Comparison of ENCODE assay signal across 16 cellular contexts in the genomic region with DNA sequence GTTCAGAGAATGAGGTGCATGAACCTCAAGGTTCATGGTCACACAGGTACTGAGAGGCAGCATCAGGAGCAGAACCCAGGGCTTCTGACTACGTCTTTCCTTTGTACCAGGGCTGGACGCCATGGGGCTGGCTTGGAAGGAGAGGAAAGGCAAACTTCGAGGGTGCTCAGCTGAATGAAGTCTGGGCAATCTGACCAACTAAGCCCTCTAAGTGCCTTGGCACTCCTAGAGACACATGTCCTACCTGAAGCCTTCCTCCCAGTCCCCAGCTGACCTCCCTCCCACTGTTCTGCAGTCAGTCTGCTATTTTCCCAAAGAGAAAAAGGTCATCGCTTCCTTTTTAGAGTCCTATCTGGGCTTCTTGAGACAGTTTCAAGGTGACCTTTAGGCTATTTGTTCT. TPM values are rescaled to one million over a fixed set of nuclear protein-coding genes. Genes with fewer than 3 reads are reported as not detected.
A peak's percentile ranks its signal among the peaks of the same experiment; 100 is the strongest.
DNase-seq lines count a peak whose midpoint lies in the region; ATAC-seq and TF ChIP-seq lines count a peak whose summit lies in the region.
"Had no signal": no experiment of that assay in that cellular context is flagged by ENCODE, and none has a peak within 500 bp of the region (broad histone marks: within the 10 kb centered on the region; RNA-seq: fewer than 3 reads in every experiment).

No MANE protein-coding gene starts in this region.

- peak overlapping the region; percentile 28 for H3K27ac Mint-ChIP-seq in CD8-positive, alpha-beta T cell
- peak overlapping the region; percentile 45 for H3K27ac Mint-ChIP-seq in memory B cell
- peak overlapping the region; percentile 58 for H3K27ac Mint-ChIP-seq in stimulated activated effector memory CD8-positive, alpha-beta T cell treated with anti-CD3 and anti-CD28 coated beads, Interleukin-12 subunit alpha, Interleukin-12 subunit beta, amount 100 ng/mL, for 72 hours
- H3K27ac Mint-ChIP-seq: activated CD8-positive, alpha-beta T cell treated with anti-CD3 and anti-CD28 coated beads, Interleukin-2, amount 10 ng/mL, durations not matched to agents 7 days and 5 days; activated T-helper 1 cell treated with anti-CD3 and anti-CD28 coated beads, Interleukin-12 subunit alpha, Interleukin-12 subunit beta, Interleukin-2, Interleukin-4 antibody, amounts not matched to agents 30 ng/mL and 10 ng/mL and 1 ng/mL, durations not matched to agents 14 hours and 24 hours and 36 hours had no signal

- no peak for ATAC-seq in CD8-positive, alpha-beta T cell
- ATAC-seq in memory B cell (ENCODE audit: low read depth), result no peak
- ATAC-seq in stimulated activated effector memory CD8-positive, alpha-beta T cell treated with anti-CD3 and anti-CD28 coated beads, Interleukin-12 subunit alpha, Interleukin-12 subunit beta, amount 100 ng/mL, for 72 hours, result no peak
- ATAC-seq in HG02759 (IDR thresholded peaks at IDR 0.05; ENCODE audit: unreplicated experiment), result no peak
- ATAC-seq: activated CD8-positive, alpha-beta T cell treated with anti-CD3 and anti-CD28 coated beads, Interleukin-2, amount 10 ng/mL, durations not matched to agents 7 days and 5 days had no signal

- H3K36me3 ChIP-seq in CD8-positive, alpha-beta T cell (ENCODE audit: insufficient read depth, low read length), result no peaks in the 10 kb centered on the region
- H3K36me3 ChIP-seq: SJSA1 had no signal

- H3K9me3 ChIP-seq in CD8-positive, alpha-beta T cell (ENCODE audit: low read length), result no peaks in the 10 kb centered on the region
- H3K9me3 ChIP-seq: SJSA1 had no signal

- H3K27me3 Mint-ChIP-seq in CD8-positive, alpha-beta T cell (ENCODE audit: low read depth), result no peaks in the 10 kb centered on the region
- no peaks in the 10 kb centered on the region for H3K27me3 Mint-ChIP-seq in memory B cell
- H3K27me3 Mint-ChIP-seq: naive B cell had no signal

- no peak for TF ChIP-seq CTCF in CD8-positive, alpha-beta T cell (IDR thresholded peaks at IDR 0.05)
- no peak for TF ChIP-seq CTCF in VCaP (conservative IDR thresholded peaks at IDR 0.05)

- peaks cover 13% of the 10 kb centered on the region for H3K36me3 Mint-ChIP-seq in CD8-positive, alpha-beta T cell
- H3K36me3 Mint-ChIP-seq in memory B cell, result peaks cover 4% of the 10 kb centered on the region
- peaks cover 28% of the 10 kb centered on the region for H3K36me3 Mint-ChIP-seq in stimulated activated effector memory CD8-positive, alpha-beta T cell treated with anti-CD3 and anti-CD28 coated beads, Interleukin-12 subunit alpha, Interleukin-12 subunit beta, amount 100 ng/mL, for 72 hours
- H3K36me3 Mint-ChIP-seq: naive B cell had no signal

- H3K4me1 ChIP-seq in CD8-positive, alpha-beta T cell (ENCODE audit: insufficient read depth, low read length), result peaks cover 58% of the 10 kb centered on the region

- no peak overlapping the region for H3K27ac ChIP-seq in CD8-positive, alpha-beta T cell (ENCODE audit: low read depth, low read length)
- H3K27ac ChIP-seq in VCaP, result peak overlapping the region; percentile 68
- H3K27ac ChIP-seq: HL-60, SJSA1 had no signal

- peaks cover 63% of the 10 kb centered on the region for H3K4me1 Mint-ChIP-seq in CD8-positive, alpha-beta T cell (ENCODE audit: low read depth)
- H3K4me1 Mint-ChIP-seq in memory B cell, result peaks cover 55% of the 10 kb centered on the region
- H3K4me1 Mint-ChIP-seq in stimulated activated effector memory CD8-positive, alpha-beta T cell treated with anti-CD3 and anti-CD28 coated beads, Interleukin-12 subunit alpha, Interleukin-12 subunit beta, amount 100 ng/mL, for 72 hours, result peaks cover 67% of the 10 kb centered on the region

- CTCF ChIA-PET in CD8-positive, alpha-beta T cell (lab: Charles Lee), result interaction anchor here (1.4 to 2.2 kb wide), 2 partner anchors 13 to 37 kb away, joined by 5 to 6 read pairs; no protein-coding TSS in a partner anchor

- DNase-seq in CD8-positive, alpha-beta T cell, result no peak
- DNase-seq in memory B cell (ENCODE audit: low spot score in 2 of 2), result no peak
- DNase-seq in stimulated activated effector memory CD8-positive, alpha-beta T cell treated with anti-CD3 and anti-CD28 coated beads, Interleukin-12 subunit alpha, Interleukin-12 subunit beta, amount 100 ng/mL, for 72 hours (ENCODE audit: low spot score in 2 of 2), result no peak
- DNase-seq in activated naive CD4-positive, alpha-beta T cell (lab: John Stamatoyannopoulos, UW), result no peak
- no peak for DNase-seq in KG1 (lab: John Stamatoyannopoulos, UW)
- DNase-seq: activated CD4-positive, CD25-positive, alpha-beta regulatory T cell; activated CD8-positive, alpha-beta T cell treated with anti-CD3 and anti-CD28 coated beads, Interleukin-2, amount 10 ng/mL, durations not matched to agents 7 days and 5 days; DMS 273 treated with DMSO at 0.1 percent for 48 hours; foreskin fibroblast; naive B cell; NCI-H1092 treated with DMSO at 0.1 percent for 48 hours had no signal

- POLR2A ChIA-PET in CD8-positive, alpha-beta T cell (lab: Charles Lee), result interaction anchor here (1.1 to 1.7 kb wide), 2 partner anchors 14 to 34 kb away, joined by 3 to 4 read pairs; no protein-coding TSS in a partner anchor

- H3K4me3 Mint-ChIP-seq in CD8-positive, alpha-beta T cell, result no peak overlapping the region
- no peak overlapping the region for H3K4me3 Mint-ChIP-seq in memory B cell
- no peak overlapping the region for H3K4me3 Mint-ChIP-seq in stimulated activated effector memory CD8-positive, alpha-beta T cell treated with anti-CD3 and anti-CD28 coated beads, Interleukin-12 subunit alpha, Interleukin-12 subunit beta, amount 100 ng/mL, for 72 hours
- H3K4me3 Mint-ChIP-seq: activated CD8-positive, alpha-beta T cell treated with anti-CD3 and anti-CD28 coated beads, Interleukin-2, amount 10 ng/mL, durations not matched to agents 7 days and 5 days; activated T-helper 1 cell treated with anti-CD3 and anti-CD28 coated beads, Interleukin-12 subunit alpha, Interleukin-12 subunit beta, Interleukin-2, Interleukin-4 antibody, amounts not matched to agents 30 ng/mL and 10 ng/mL and 1 ng/mL, durations not matched to agents 14 hours and 24 hours and 36 hours had no signal

- no peaks in the 10 kb centered on the region for H3K9me3 Mint-ChIP-seq in CD8-positive, alpha-beta T cell
- no peaks in the 10 kb centered on the region for H3K9me3 Mint-ChIP-seq in memory B cell
- H3K9me3 Mint-ChIP-seq in stimulated activated effector memory CD8-positive, alpha-beta T cell treated with anti-CD3 and anti-CD28 coated beads, Interleukin-12 subunit alpha, Interleukin-12 subunit beta, amount 100 ng/mL, for 72 hours, result no peaks in the 10 kb centered on the region
- H3K9me3 Mint-ChIP-seq: activated T-helper 1 cell treated with anti-CD3 and anti-CD28 coated beads, Interleukin-12 subunit alpha, Interleukin-12 subunit beta, Interleukin-2, Interleukin-4 antibody, amounts not matched to agents 30 ng/mL and 10 ng/mL and 1 ng/mL, durations not matched to agents 14 hours and 24 hours and 36 hours had no signal

- H3K4me3 ChIP-seq in CD8-positive, alpha-beta T cell (ENCODE audit: low read depth, low read length), result no peak overlapping the region
- H3K4me3 ChIP-seq: SJSA1 had no signal

- intact Hi-C loops in CD8-positive, alpha-beta T cell (cut with DNase I, micrococcal nuclease), result loop anchor here in 1 of 2 experiments (10.0 kb wide), 1 partner anchor 225 kb away; a partner anchor contains a TSS

- H3K27me3 ChIP-seq in CD8-positive, alpha-beta T cell (ENCODE audit: insufficient read depth, low read length), result no peaks in the 10 kb centered on the region
- H3K27me3 ChIP-seq: SJSA1 had no signal

RNA-seq across cellular contexts. Expression of a gene that starts 5.2 kb away (rescaled TPM):
- 10 to 100 TPM; 17.9 to 18.3 TPM for total RNA-seq in CD8-positive, alpha-beta T cell
